ENCODE assay signal across 15 cellular contexts in genomic region chr6:35089216-35089934, GRCh38. TPM values are rescaled to one million over a fixed set of nuclear protein-coding genes. Genes with fewer than 3 reads are reported as not detected.
DNase-seq lines count a peak whose midpoint lies in the region; ATAC-seq and TF ChIP-seq lines count a peak whose summit lies in the region.
"Had no signal": no experiment of that assay in that cellular context is flagged by ENCODE, and none has a peak within 500 bp of the region (broad histone marks: within the 10 kb centered on the region; RNA-seq: fewer than 3 reads in every experiment).

No MANE protein-coding gene starts in this region.

- in situ Hi-C loops in Panc1 (cut with HindIII; ENCODE audit: low pct_unique_long_range_greater_than_20kb, low sequenced_read_pairs), result no loop called here

- H3K4me3 ChIP-seq in Panc1 (ENCODE audit: low read depth in 2 of 2, low read length in 2 of 2) (no peak overlapping the region), hepatocyte (no peak overlapping the region), subcutaneous abdominal adipose tissue (ENCODE audit: low read depth in 1 of 5, low read length in 5 of 5) (no peak overlapping the region)
- H3K4me3 ChIP-seq: lung, neural progenitor cell, uterus had no signal

- H3K36me3 ChIP-seq in Panc1 (ENCODE audit: control insufficient read depth, insufficient read depth, low read length) (no peaks in the 10 kb centered on the region), hepatocyte (replicated peaks; ENCODE audit: insufficient read depth, low read depth) (no peaks in the 10 kb centered on the region), subcutaneous abdominal adipose tissue (ENCODE audit: control insufficient read depth in 5 of 5, insufficient read depth in 5 of 5, low read length in 5 of 5) (peaks cover 0 to 73% (median 62%) of the 10 kb centered on the region in 5 donors)
- H3K36me3 ChIP-seq: neural progenitor cell, uterus had no signal

- H2AFZ ChIP-seq in hepatocyte, result no peak overlapping the region
- H2AFZ ChIP-seq: neural progenitor cell had no signal

- no peaks in the 10 kb centered on the region for H3K79me2 ChIP-seq in hepatocyte

- no peak for ATAC-seq in Panc1
- ATAC-seq: sciatic nerve had no signal

- no peaks in the 10 kb centered on the region for H3K9me2 ChIP-seq in hepatocyte (replicated peaks; ENCODE audit: insufficient read depth)

- no peak overlapping the region for H3K9ac ChIP-seq in subcutaneous abdominal adipose tissue (ENCODE audit: low read length in 5 of 5)
- H3K9ac ChIP-seq: neural progenitor cell had no signal

- H3K9me3 ChIP-seq in Panc1 (ENCODE audit: control insufficient read depth, insufficient read depth, low read depth, low read length) (no peaks in the 10 kb centered on the region), hepatocyte (ENCODE audit: low read depth) (no peaks in the 10 kb centered on the region), subcutaneous abdominal adipose tissue (ENCODE audit: control insufficient read depth in 5 of 5, low read length in 5 of 5) (no peaks in the 10 kb centered on the region)
- H3K9me3 ChIP-seq: uterus had no signal

- intact Hi-C loops in Panc1 (cut with micrococcal nuclease; ENCODE audit: unreplicated experiment), result no loop called here

- WGBS in hepatocyte (ENCODE audit: low lambda C conversion rate, missing lambda C conversion rate), result 95% methylated on average over 19 of the region's 19 CpGs

- CTCF ChIA-PET in Panc1 (lab: Charles Lee), result no interaction called here

- H3K27me3 ChIP-seq in Panc1 (ENCODE audit: control insufficient read depth, insufficient read depth, low read length) (no peaks in the 10 kb centered on the region), hepatocyte (no peaks in the 10 kb centered on the region), subcutaneous abdominal adipose tissue (ENCODE audit: control insufficient read depth in 5 of 5, insufficient read depth in 4 of 5, low read length in 5 of 5) (no peaks in the 10 kb centered on the region)
- H3K27me3 ChIP-seq: neural progenitor cell, uterus had no signal

- POLR2A ChIA-PET in Panc1 (lab: Charles Lee), result no interaction called here

- peak; percentile 4 for DNase-seq in GM20000 (ENCODE audit: low spot score)
- no peak for DNase-seq in Panc1 (ENCODE audit: low read depth, low spot score)
- DNase-seq in hepatocyte (ENCODE audit: low spot score), result peak; percentile 3
- no peak for DNase-seq in GDM1 (lab: John Stamatoyannopoulos, UW)
- DNase-seq in hypothalamus (lab: John Stamatoyannopoulos, UW), result no peak
- no peak for DNase-seq in NCI-H1048 (lab: John Stamatoyannopoulos, UW)
- DNase-seq: NCI-H1417 treated with DMSO at 0.1 percent for 48 hours; NCI-H345; stimulated activated CD4-positive, alpha-beta T cell treated with anti-CD3 and anti-CD28 coated beads, Interleukin-4, amount 100 ng/mL, for 4 hours; uterus had no signal

- H3K4me1 ChIP-seq in Panc1 (ENCODE audit: control insufficient read depth, insufficient read depth, low read length), result no peaks in the 10 kb centered on the region
- peaks cover 50% of the 10 kb centered on the region for H3K4me1 ChIP-seq in hepatocyte (ENCODE audit: insufficient read depth)
- peaks cover 10 to 72% (median 56%) of the 10 kb centered on the region in 5 donors for H3K4me1 ChIP-seq in subcutaneous abdominal adipose tissue (ENCODE audit: control insufficient read depth in 5 of 5, insufficient read depth in 5 of 5, low read length in 5 of 5)
- H3K4me1 ChIP-seq: neural progenitor cell had no signal

- TF ChIP-seq CTCF in GM20000 (IDR thresholded peaks at IDR 0.05; ENCODE audit: extremely low read depth, missing control alignments) (no peak), Panc1 (IDR thresholded peaks at IDR 0.05) (no peak), hepatocyte (IDR thresholded peaks at IDR 0.05; ENCODE audit: poor library complexity) (no peak)

- TSS peak; percentile 70 for BruUV-seq in Panc1 (replicated peaks; lab: Mats Ljungman, UMichigan)

- H3K27ac ChIP-seq in Panc1 (ENCODE audit: low read length) (no peak overlapping the region), hepatocyte (peak overlapping the region; percentile 57), subcutaneous abdominal adipose tissue (ENCODE audit: low read depth, low read length) (peak overlapping the region; percentile 86)
- H3K27ac ChIP-seq: neural progenitor cell, uterus had no signal

- no peaks in the 10 kb centered on the region for H4K20me1 ChIP-seq in hepatocyte (ENCODE audit: insufficient read depth, poor library complexity, severe bottlenecking)

- no peak overlapping the region for H3K4me2 ChIP-seq in hepatocyte
- H3K4me2 ChIP-seq: neural progenitor cell had no signal

RNA-seq across cellular contexts. Expression of gene TCP11, which starts 51.8 kb away (rescaled TPM):
- not detected for total RNA-seq in Panc1 (2021; ENCODE audit: unreplicated experiment)
- not detected for polyA plus RNA-seq in Panc1 (2012; ENCODE audit: insufficient read length)
- total RNA-seq in hepatocyte, result not detected in 2 replicates
- polyA plus RNA-seq in hepatocyte, result not detected in 2 replicates
- total RNA-seq: sciatic nerve had no signal
- polyA plus RNA-seq: CD14-positive monocyte had no signal

Comparison
In these comparisons a context has a peak if more than half of its experiments do, and no peak if none do; other contexts are left out.
1. DNase-seq: peak in GM20000 (single experiment) and hepatocyte (single experiment); none in Panc1 (single experiment), GDM1 (single experiment), hypothalamus (0 of 51) and NCI-H1048 (single experiment).